8 cellular contexts compared by ENCODE assay signal in genomic region chrX:155767101-155767878, GRCh38.
DNase-seq lines count a peak whose midpoint lies in the region; ATAC-seq and TF ChIP-seq lines count a peak whose summit lies in the region.

No MANE protein-coding gene starts in this region.

- CTCF ChIA-PET in MCF 10A (lab: Yijun Ruan, JAX): no interaction called here

- POLR2A ChIA-PET in MCF 10A (lab: Yijun Ruan, JAX): no interaction called here

- H3K9me3 Mint-ChIP-seq in H9 (peaks cover 45 to 52% of the 10 kb centered on the region in 2 experiments), MCF 10A (ENCODE audit: unreplicated experiment) (peaks cover 18% of the 10 kb centered on the region)

- no peak overlapping the region for H3K23ac ChIP-seq in H9 (ENCODE audit: insufficient read length, low read depth, low read length)

- H2AK5ac ChIP-seq in H9 (ENCODE audit: insufficient read length, low read length): no peak overlapping the region

- no peak overlapping the region for H2BK5ac ChIP-seq in H9 (ENCODE audit: insufficient read length, low read length)

- H3K9ac ChIP-seq in H9 (ENCODE audit: extremely low read depth, insufficient read length, low read length) (no peak overlapping the region), iPS-20b (ENCODE audit: low read depth, low read length) (peak overlapping the region; percentile 62; the same call in 1 of the 2 replicates), skeletal muscle satellite cell (ENCODE audit: low read depth, low read length) (peak overlapping the region; percentile 46)

- no peak overlapping the region for H3K27ac ChIP-seq in H9 (ENCODE audit: insufficient read length, low read depth, low read length)
- no peak overlapping the region for H3K27ac ChIP-seq in iPS-20b (ENCODE audit: low read length)

- TSS peak; percentile 73 for BruUV-seq in MCF 10A (replicated peaks; lab: Mats Ljungman, UMichigan)

- no peaks in the 10 kb centered on the region for H3K79me1 ChIP-seq in H9 (ENCODE audit: insufficient read depth, low read depth, low read length, poor library complexity, severe bottlenecking)

- no peak overlapping the region for H2BK12ac ChIP-seq in H9 (ENCODE audit: insufficient read length, low read depth, low read length)

- H3K27me3 Mint-ChIP-seq in H9 (ENCODE audit: low read depth) (no peaks in the 10 kb centered on the region), MCF 10A (ENCODE audit: insufficient read depth, unreplicated experiment) (no peaks in the 10 kb centered on the region)

- no peaks in the 10 kb centered on the region for H3K36me3 ChIP-seq in iPS-20b (ENCODE audit: insufficient read depth, low read depth, low read length)
- no peaks in the 10 kb centered on the region for H3K36me3 ChIP-seq in skeletal muscle satellite cell (ENCODE audit: insufficient read depth, low read length)

- WGBS in H9 (ENCODE audit: extremely low coverage, insufficient read length, low lambda C conversion rate): no CpG with 5 or more reads among the region's 18 CpGs

- H2BK15ac ChIP-seq in H9 (ENCODE audit: low read depth, low read length): no peak overlapping the region

- H3K27me3 ChIP-seq in H9 (ENCODE audit: insufficient read depth, low read length) (no peaks in the 10 kb centered on the region), iPS-20b (ENCODE audit: insufficient read depth, low read length) (no peaks in the 10 kb centered on the region), skeletal muscle satellite cell (ENCODE audit: control insufficient read depth, insufficient read depth, low read length) (no peaks in the 10 kb centered on the region)

- no peak overlapping the region for H3K4ac ChIP-seq in H9 (ENCODE audit: low read depth, low read length)

- H3K27ac Mint-ChIP-seq in H9: peak overlapping the region in 2 of 3 experiments; percentile 21 to 74; a peak in 2 of 7 replicates
- H3K27ac Mint-ChIP-seq in MCF 10A (ENCODE audit: low read depth, unreplicated experiment): peak overlapping the region; percentile 54

- DNase-seq in AG08395 (ENCODE audit: low spot score) (peak; percentile 43), H9 (peak; percentile 74), RKO (ENCODE audit: low spot score) (peak; percentile 61), MCF 10A (ENCODE audit: unreplicated experiment) (peak; percentile 88), T-helper 9 cell (no peak)

- TF ChIP-seq CTCF in H9 (conservative IDR thresholded peaks at IDR 0.05): no peak
- no peak for TF ChIP-seq CTCF in MCF 10A (IDR thresholded peaks at IDR 0.05; ENCODE audit: unreplicated experiment)

- H3K4me3 ChIP-seq in iPS-20b (ENCODE audit: low read length) (peak overlapping the region; percentile 83), skeletal muscle satellite cell (ENCODE audit: low read length) (peak overlapping the region; percentile 82)

- H3K36me3 Mint-ChIP-seq in H9 (ENCODE audit: insufficient read depth in 1 of 3, low read depth in 3 of 3) (peaks cover 0 to 2% (median 0%) of the 10 kb centered on the region in 3 experiments; a peak in 1 of 7 replicates), MCF 10A (ENCODE audit: insufficient read depth, unreplicated experiment) (no peaks in the 10 kb centered on the region)

- H3K4me1 ChIP-seq in H9 (ENCODE audit: insufficient read depth, low read length) (no peaks in the 10 kb centered on the region), iPS-20b (ENCODE audit: insufficient read depth, low read length) (peaks cover 8% of the 10 kb centered on the region; the same call in 1 of the 2 replicates), skeletal muscle satellite cell (ENCODE audit: control insufficient read depth, insufficient read depth, low read length) (peaks cover 4% of the 10 kb centered on the region)

- no peaks in the 10 kb centered on the region for H3K79me2 ChIP-seq in H9 (ENCODE audit: insufficient read depth, low read length)

- no peak overlapping the region for H2AFZ ChIP-seq in H9 (ENCODE audit: low read length)

- H2BK120ac ChIP-seq in H9 (ENCODE audit: low read depth, low read length, poor library complexity, severe bottlenecking): no peak overlapping the region

- no peak overlapping the region for H2BK20ac ChIP-seq in H9 (ENCODE audit: low read depth, low read length, poor library complexity, severe bottlenecking)

- H4K91ac ChIP-seq in H9 (ENCODE audit: insufficient read length, low read depth, low read length): no peak overlapping the region

- peaks cover 33 to 39% of the 10 kb centered on the region in 2 experiments for H3K4me1 Mint-ChIP-seq in H9
- no peaks in the 10 kb centered on the region for H3K4me1 Mint-ChIP-seq in MCF 10A (ENCODE audit: insufficient read depth, unreplicated experiment)

- no peak for ATAC-seq in HG03135 (IDR thresholded peaks at IDR 0.05; ENCODE audit: unreplicated experiment)

- H3K56ac ChIP-seq in H9 (ENCODE audit: insufficient read length, low read depth, low read length): no peak overlapping the region

- H3K4me2 ChIP-seq in H9 (ENCODE audit: insufficient read depth, insufficient read length, low read length) (peak overlapping the region; percentile 78), skeletal muscle satellite cell (ENCODE audit: low read length) (peak overlapping the region; percentile 74)

- H3K23me2 ChIP-seq in H9 (ENCODE audit: insufficient read length, low read depth, low read length, poor library complexity, severe bottlenecking): no peaks in the 10 kb centered on the region

- H3K18ac ChIP-seq in H9 (ENCODE audit: insufficient read length, low read depth, low read length): no peak overlapping the region

- H4K5ac ChIP-seq in H9 (ENCODE audit: insufficient read length, low read depth, low read length): no peak overlapping the region

- H4K20me1 ChIP-seq in H9 (ENCODE audit: control insufficient read depth, insufficient read depth, insufficient read length): no peaks in the 10 kb centered on the region

- H3K9me3 ChIP-seq in H9 (ENCODE audit: control insufficient read depth, low read depth, low read length): peaks cover 27% of the 10 kb centered on the region
- H3K9me3 ChIP-seq in iPS-20b (ENCODE audit: insufficient read depth, low read depth, low read length): peaks cover 51% of the 10 kb centered on the region
- H3K9me3 ChIP-seq in skeletal muscle satellite cell (replicated peaks; ENCODE audit: low read length): no peaks in the 10 kb centered on the region

- H3K4me3 Mint-ChIP-seq in H9 (peak overlapping the region; percentile 79 to 88), MCF 10A (ENCODE audit: unreplicated experiment) (peak overlapping the region; percentile 91)

- no peak overlapping the region for H3K14ac ChIP-seq in H9 (ENCODE audit: insufficient read depth, low read length)

- H4K8ac ChIP-seq in H9 (replicated peaks; ENCODE audit: insufficient read length, low read depth, low read length): no peak overlapping the region

- H3T11ph ChIP-seq in H9 (ENCODE audit: low read length): no peak overlapping the region

- intact Hi-C loops in MCF 10A (cut with micrococcal nuclease): no loop called here
